ENCODE assay signal across 15 cellular contexts in genomic region chr17:37135581-37135980, GRCh38.
DNase-seq lines count a peak whose midpoint lies in the region; ATAC-seq and TF ChIP-seq lines count a peak whose summit lies in the region.
"Had no signal": no experiment of that assay in that cellular context is flagged by ENCODE, and none has a peak within 500 bp of the region (broad histone marks: within the 10 kb centered on the region; RNA-seq: fewer than 3 reads in every experiment).

No MANE protein-coding gene starts in this region.

- no peak overlapping the region for H3K9ac ChIP-seq in SK-N-SH
- no peak overlapping the region for H3K9ac ChIP-seq in neural progenitor cell
- H3K9ac ChIP-seq: BLaER1 had no signal

- ATAC-seq in SK-N-SH treated with all-trans-retinoic acid at 6 μM for 48 hours (no peak), WTC11 (peak; percentile 22)
- ATAC-seq: HepG2 had no signal

- H3K4me1 Mint-ChIP-seq in WTC11 (peaks cover 59% of the 10 kb centered on the region), neural progenitor cell (peaks cover 48% of the 10 kb centered on the region)
- H3K4me1 Mint-ChIP-seq: CD8-positive, alpha-beta memory T cell had no signal

- H4K20me1 ChIP-seq in SK-N-SH (ENCODE audit: insufficient read depth) (no peaks in the 10 kb centered on the region), neural progenitor cell (ENCODE audit: low read depth) (no peaks in the 10 kb centered on the region)
- H4K20me1 ChIP-seq: BLaER1 had no signal

- TF ChIP-seq CTCF in SK-N-SH (IDR thresholded peaks at IDR 0.05) (no peak), WTC11 (IDR thresholded peaks at IDR 0.05) (no peak), neural progenitor cell (IDR thresholded peaks at IDR 0.05) (no peak)

- CTCF ChIA-PET in SK-N-SH (lab: Yijun Ruan, JAX) (interaction anchor here (1.7 kb wide), 2 partner anchors 17 to 88 kb away, joined by 3 to 6 read pairs; no protein-coding TSS in a partner anchor), WTC11 (lab: Charles Lee) (interaction anchor here (0.9 kb wide), 1 partner anchor 39 kb away, joined by 3 read pairs; no protein-coding TSS in a partner anchor)

- H3K4me3 Mint-ChIP-seq in WTC11 (no peak overlapping the region), neural progenitor cell (no peak overlapping the region)
- H3K4me3 Mint-ChIP-seq: CD8-positive, alpha-beta memory T cell had no signal

- H3K79me2 ChIP-seq in SK-N-SH (ENCODE audit: insufficient read depth) (no peaks in the 10 kb centered on the region), neural progenitor cell (ENCODE audit: low read depth) (no peaks in the 10 kb centered on the region)

- peak overlapping the region in 1 of 2 experiments; percentile 96; a peak in 2 of 4 replicates for H3K27ac ChIP-seq in SK-N-SH (ENCODE audit: low read depth in 2 of 2, low read length in 1 of 2)
- peak overlapping the region; percentile 39 for H3K27ac ChIP-seq in neural progenitor cell
- H3K27ac ChIP-seq: 22Rv1, BLaER1 had no signal

- H3K9me2 ChIP-seq in SK-N-SH: no peaks in the 10 kb centered on the region

- H3K4me2 ChIP-seq in SK-N-SH: no peak overlapping the region
- peak overlapping the region; percentile 45 for H3K4me2 ChIP-seq in neural progenitor cell
- H3K4me2 ChIP-seq: BLaER1 had no signal

- H3K27ac Mint-ChIP-seq in WTC11 (peak overlapping the region; percentile 30), neural progenitor cell (no peak overlapping the region)

- DNase-seq in SK-N-SH (no peak), HAP-1 (ENCODE audit: low spot score in 2 of 2) (peak; percentile 35 to 84), WTC11 (ENCODE audit: low spot score) (no peak), neural progenitor cell (ENCODE audit: low spot score) (no peak), 8988T (no peak)
- DNase-seq in activated CD4-positive, alpha-beta T cell treated with anti-CD3 and anti-CD28 coated beads, Interleukin-2, amount 50 U/mL, for 48 hours: no peak
- DNase-seq: AML-193; Caco-2; CD8-positive, alpha-beta memory T cell; DND-41; GF-D8 had no signal

- H2AFZ ChIP-seq in SK-N-SH (ENCODE audit: low read depth) (no peak overlapping the region), neural progenitor cell (replicated peaks) (no peak overlapping the region)

- H3K27me3 ChIP-seq in SK-N-SH (ENCODE audit: insufficient read depth): no peaks in the 10 kb centered on the region
- no peaks in the 10 kb centered on the region for H3K27me3 ChIP-seq in HAP-1 (ENCODE audit: low read depth)
- H3K27me3 ChIP-seq in neural progenitor cell: no peaks in the 10 kb centered on the region
- H3K27me3 ChIP-seq: BLaER1 had no signal

- in situ Hi-C loops in HAP-1 (cut with MboI; ENCODE audit: low sequenced_read_pairs): no loop called here

- no peaks in the 10 kb centered on the region for H3F3A ChIP-seq in SK-N-SH (replicated peaks; ENCODE audit: insufficient read depth)
- peaks cover 58% of the 10 kb centered on the region for H3F3A ChIP-seq in neural progenitor cell (ENCODE audit: low read depth)

- no peak overlapping the region for H3K4me3 ChIP-seq in SK-N-SH (ENCODE audit: low read depth in 2 of 2, low read length in 1 of 2)
- H3K4me3 ChIP-seq in HAP-1: no peak overlapping the region
- H3K4me3 ChIP-seq in neural progenitor cell: no peak overlapping the region
- H3K4me3 ChIP-seq: BLaER1 had no signal

- no peak; the same call in 1 of the 2 replicates for TF ChIP-seq RAD21 in SK-N-SH (IDR thresholded peaks at IDR 0.05; ENCODE audit: low read length)

- WGBS in SK-N-SH (ENCODE audit: low lambda C conversion rate): 85% methylated on average over 2 of the region's 2 CpGs

- H3K9me3 ChIP-seq in SK-N-SH (no peaks in the 10 kb centered on the region), HAP-1 (no peaks in the 10 kb centered on the region), neural progenitor cell (ENCODE audit: low read depth) (no peaks in the 10 kb centered on the region)
- H3K9me3 ChIP-seq: BLaER1, Caco-2 had no signal

- peaks cover 0 to 50% of the 10 kb centered on the region in 2 experiments; a peak in 2 of 4 replicates for H3K4me1 ChIP-seq in SK-N-SH (ENCODE audit: control insufficient read depth in 1 of 2, insufficient read depth in 2 of 2, low read depth in 1 of 2, low read length in 1 of 2)
- H3K4me1 ChIP-seq in HAP-1: peaks cover 50% of the 10 kb centered on the region
- peaks cover 66% of the 10 kb centered on the region for H3K4me1 ChIP-seq in neural progenitor cell
- H3K4me1 ChIP-seq: BLaER1 had no signal

- no peaks in the 10 kb centered on the region for H3K9me3 Mint-ChIP-seq in WTC11
- no peaks in the 10 kb centered on the region for H3K9me3 Mint-ChIP-seq in neural progenitor cell
- H3K9me3 Mint-ChIP-seq: CD8-positive, alpha-beta memory T cell had no signal

- POLR2A ChIA-PET in SK-N-SH (lab: Yijun Ruan, JAX): interaction anchor here (0.7 kb wide), 1 partner anchor 19 kb away, joined by 3 read pairs; no protein-coding TSS in a partner anchor
- POLR2A ChIA-PET in WTC11 (lab: Charles Lee): no interaction called here

- H3K27me3 Mint-ChIP-seq in WTC11 (ENCODE audit: low read depth) (no peaks in the 10 kb centered on the region), neural progenitor cell (ENCODE audit: insufficient read depth, low read depth) (no peaks in the 10 kb centered on the region)
- H3K27me3 Mint-ChIP-seq: CD8-positive, alpha-beta memory T cell had no signal

- H3K36me3 Mint-ChIP-seq in WTC11 (peaks cover 2% of the 10 kb centered on the region; the same call in 1 of the 2 replicates), neural progenitor cell (peaks cover 6% of the 10 kb centered on the region)

- H3K36me3 ChIP-seq in SK-N-SH (replicated peaks in 1 of 2; ENCODE audit: control insufficient read depth in 1 of 2, insufficient read depth in 2 of 2, low read length in 1 of 2) (peaks cover 11 to 12% of the 10 kb centered on the region in 2 experiments), HAP-1 (replicated peaks) (no peaks in the 10 kb centered on the region; the same call in 1 of the 2 replicates), neural progenitor cell (no peaks in the 10 kb centered on the region)

- TF ChIP-seq EP300 in SK-N-SH (IDR thresholded peaks at IDR 0.05; ENCODE audit: borderline replicate concordance in 1 of 2, low read depth in 1 of 2, low read length in 1 of 2): peak in 1 of 2 experiments; percentile 58; a peak in 1 of 4 replicates

TF ChIP-seq in SK-N-SH, 30 proteins besides CTCF, POLR2A, EP300 and RAD21:
- TF ChIP-seq GATA2 (CRISPR knock-in tag; IDR thresholded peaks at IDR 0.05) (peak; percentile 40; the same call in 1 of the 2 replicates), RCOR1 (IDR thresholded peaks at IDR 0.05; ENCODE audit: low read length) (no peak), TAF1 (IDR thresholded peaks at IDR 0.05; ENCODE audit: borderline replicate concordance, low read depth, low read length) (no peak), USF2 (IDR thresholded peaks at IDR 0.05; ENCODE audit: borderline replicate concordance, low read depth, low read length) (no peak), TCF12 (IDR thresholded peaks at IDR 0.05) (no peak)
- TF ChIP-seq, protein P1, sequence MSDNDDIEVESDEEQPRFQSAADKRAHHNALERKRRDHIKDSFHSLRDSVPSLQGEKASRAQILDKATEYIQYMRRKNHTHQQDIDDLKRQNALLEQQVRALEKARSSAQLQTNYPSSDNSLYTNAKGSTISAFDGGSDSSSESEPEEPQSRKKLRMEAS (IDR thresholded peaks at IDR 0.05; ENCODE audit: low read depth): no peak

TF ChIP-seq in SK-N-SH treated with all-trans-retinoic acid at 6 μM for 48 hours, 23 proteins besides CTCF, POLR2A, EP300 and RAD21 (continues in another document):
- TF ChIP-seq ZFP30 (CRISPR knock-in tag; IDR thresholded peaks at IDR 0.05) (no peak), PATZ1 (CRISPR knock-in tag; IDR thresholded peaks at IDR 0.05; ENCODE audit: borderline replicate concordance) (no peak), OSR1 (CRISPR knock-in tag; IDR thresholded peaks at IDR 0.05) (no peak), TOX (CRISPR knock-in tag; IDR thresholded peaks at IDR 0.05; ENCODE audit: borderline replicate concordance) (no peak), ZNF70 (CRISPR knock-in tag; IDR thresholded peaks at IDR 0.05) (no peak), ESRRG (CRISPR knock-in tag; IDR thresholded peaks at IDR 0.05) (no peak), GLIS3 (CRISPR knock-in tag; IDR thresholded peaks at IDR 0.05) (no peak)

TF ChIP-seq in WTC11, 78 proteins besides CTCF, POLR2A, EP300 and RAD21:
- TF ChIP-seq IRF2 (CRISPR knock-in tag; IDR thresholded peaks at IDR 0.05; ENCODE audit: borderline replicate concordance, low read depth) (no peak), TP53 (CRISPR knock-in tag; IDR thresholded peaks at IDR 0.05) (no peak), NFE2L1 (CRISPR knock-in tag; IDR thresholded peaks at IDR 0.05) (no peak), CREB1 (CRISPR knock-in tag; IDR thresholded peaks at IDR 0.05) (no peak), RORB (CRISPR knock-in tag; IDR thresholded peaks at IDR 0.05) (no peak), ETV6 (CRISPR knock-in tag; IDR thresholded peaks at IDR 0.05) (no peak), TCF7 (CRISPR knock-in tag; IDR thresholded peaks at IDR 0.05; ENCODE audit: low read depth) (no peak), MXD4 (CRISPR knock-in tag; IDR thresholded peaks at IDR 0.05; ENCODE audit: borderline replicate concordance) (no peak)
TF ChIP-seq in WTC11: peak in this region for 0.

Comparison
In these comparisons a context has a peak if more than half of its experiments do, and no peak if none do; other contexts are left out.
1. DNase-seq: peak in HAP-1 (2 of 2); none in SK-N-SH (single experiment), WTC11 (single experiment), neural progenitor cell (single experiment), activated CD4-positive, alpha-beta T cell treated with anti-CD3 and anti-CD28 coated beads, Interleukin-2, amount 50 U/mL, for 48 hours (0 of 2) and 8988T (single experiment).